Comparison of ENCODE assay signal across 9 cellular contexts in genomic region chr4:41990029-41990382, GRCh38. TPM values are rescaled to one million over a fixed set of nuclear protein-coding genes. Genes with fewer than 3 reads are reported as not detected.
A peak's percentile ranks its signal among the peaks of the same experiment; 100 is the strongest.
DNase-seq lines count a peak whose midpoint lies in the region; ATAC-seq and TF ChIP-seq lines count a peak whose summit lies in the region.
"Had no signal": no experiment of that assay in that cellular context is flagged by ENCODE, and none has a peak within 500 bp of the region (broad histone marks: within the 10 kb centered on the region; RNA-seq: fewer than 3 reads in every experiment).

No MANE protein-coding gene starts in this region.

- DNase-seq in CD4-positive, alpha-beta memory T cell = no peak
- DNase-seq in IMR-90 = peak; percentile 1
- DNase-seq in coronary artery (ENCODE audit: low spot score) = no peak
- DNase-seq in NK-92 (lab: John Stamatoyannopoulos, UW; ENCODE audit: unreplicated experiment) = no peak
- no peak for DNase-seq in G401 (ENCODE audit: low spot score)
- DNase-seq in HPDE6-E6E7 (ENCODE audit: extremely low spot score) = no peak

- peak overlapping the region; percentile 96 for H4K5ac ChIP-seq in IMR-90 (ENCODE audit: low read depth, low read length)

- no peaks in the 10 kb centered on the region for H3K36me3 ChIP-seq in CD4-positive, alpha-beta memory T cell (ENCODE audit: insufficient read depth, low read length)
- H3K36me3 ChIP-seq in IMR-90 (ENCODE audit: control insufficient read depth, insufficient read depth, low read length) (no peaks in the 10 kb centered on the region), mucosa of rectum (ENCODE audit: control insufficient read depth in 2 of 2, insufficient read depth in 2 of 2, low read length in 2 of 2) (no peaks in the 10 kb centered on the region)

- H3K27me3 ChIP-seq in CD4-positive, alpha-beta memory T cell (ENCODE audit: insufficient read depth, low read length) = no peaks in the 10 kb centered on the region
- no peaks in the 10 kb centered on the region for H3K27me3 ChIP-seq in IMR-90 (ENCODE audit: control insufficient read depth, insufficient read depth, low read length)
- H3K27me3 ChIP-seq in mucosa of rectum (ENCODE audit: control insufficient read depth in 2 of 2, insufficient read depth in 2 of 2, low read length in 2 of 2) = no peaks in the 10 kb centered on the region

- peak overlapping the region; percentile 61 for H2AK9ac ChIP-seq in IMR-90 (replicated peaks; ENCODE audit: low read depth, low read length, poor library complexity)

- H2BK120ac ChIP-seq in IMR-90 (ENCODE audit: low read depth, low read length) = peak overlapping the region; percentile 9; the same call in 1 of the 2 replicates

- TF ChIP-seq CTCF in IMR-90 (conservative IDR thresholded peaks at IDR 0.05; ENCODE audit: low read depth, low read length) = no peak
- TF ChIP-seq CTCF in coronary artery (IDR thresholded peaks at IDR 0.05) = no peak

- peaks cover 0 to 3% (median 0%) of the 10 kb centered on the region in 8 donors for H3K9me3 Mint-ChIP-seq in CD4-positive, alpha-beta memory T cell

- peak overlapping the region; percentile 23; the same call in 1 of the 2 replicates for H4K91ac ChIP-seq in IMR-90 (ENCODE audit: insufficient read depth, low read depth, low read length)

- H3K4me1 ChIP-seq in CD4-positive, alpha-beta memory T cell (ENCODE audit: insufficient read depth, low read length) = peaks cover 32% of the 10 kb centered on the region
- H3K4me1 ChIP-seq in IMR-90 (ENCODE audit: control insufficient read depth, insufficient read depth, low read length) = peaks cover 5% of the 10 kb centered on the region
- peaks cover 7 to 16% of the 10 kb centered on the region in 2 donors for H3K4me1 ChIP-seq in mucosa of rectum (ENCODE audit: control insufficient read depth in 2 of 2, insufficient read depth in 2 of 2, low read length in 2 of 2)

- peak overlapping the region; percentile 59; the same call in 1 of the 2 replicates for H3K4ac ChIP-seq in IMR-90 (ENCODE audit: low read depth, low read length)

- ATAC-seq in GM21526 (IDR thresholded peaks at IDR 0.05; ENCODE audit: low FRiP score, unreplicated experiment) (peak; percentile 24), IMR-90 (ENCODE audit: low read depth) (peak; percentile 40)

- H3K18ac ChIP-seq in IMR-90 (ENCODE audit: low read depth, low read length) = no peak overlapping the region

- H2BK15ac ChIP-seq in IMR-90 (ENCODE audit: low read depth, low read length) = no peak overlapping the region

- H3K36me3 Mint-ChIP-seq in CD4-positive, alpha-beta memory T cell = peaks cover 0 to 7% of the 10 kb centered on the region in 2 donors

- H2BK20ac ChIP-seq in IMR-90 (ENCODE audit: low read depth, low read length) = peak overlapping the region; percentile 35; the same call in 1 of the 2 replicates

- H3K4me2 ChIP-seq in IMR-90 (ENCODE audit: low read depth, low read length) = peak overlapping the region; percentile 95

- intact Hi-C loops in CD4-positive, alpha-beta memory T cell (cut with micrococcal nuclease) = loop anchor here (1.0 kb wide), 2 partner anchors 55 to 667 kb away; partner anchors contain the start of genes ATP8A1 and TMEM33
- intact Hi-C loops in IMR-90 (cut with micrococcal nuclease) = no loop called here

- peak overlapping the region; percentile 69; the same call in 1 of the 2 replicates for H3K56ac ChIP-seq in IMR-90 (ENCODE audit: extremely low read depth, insufficient read depth, low read length)

- 0% methylated on average over 2 of the region's 13 CpGs; no CpG with 5 or more reads in 1 of the 2 experiments for WGBS in IMR-90 (ENCODE audit: extremely low coverage in 2 of 2, insufficient read length in 1 of 2), 2 experiments

- H3K4me3 Mint-ChIP-seq in CD4-positive, alpha-beta memory T cell = peak overlapping the region; percentile 90 to 99 (median 98)

- H3K79me1 ChIP-seq in IMR-90 (ENCODE audit: low read depth in 1 of 2, low read length in 2 of 2) = peaks cover 14 to 29% of the 10 kb centered on the region in 2 experiments

- no peaks in the 10 kb centered on the region for H3K27me3 Mint-ChIP-seq in CD4-positive, alpha-beta memory T cell

- H3K9ac ChIP-seq in IMR-90 (ENCODE audit: low read depth, low read length) = peak overlapping the region; percentile 77
- H3K9ac ChIP-seq in mucosa of rectum (ENCODE audit: low read depth in 1 of 2, low read length in 2 of 2) = peak overlapping the region; percentile 81 to 91

- dilution Hi-C loops in IMR-90 (cut with HindIII; ENCODE audit: low sequenced_read_pairs, unreplicated experiment) = no loop called here

- H3K27ac ChIP-seq in CD4-positive, alpha-beta memory T cell (ENCODE audit: low read depth, low read length) = peak overlapping the region; percentile 86
- H3K27ac ChIP-seq in IMR-90 (ENCODE audit: insufficient read depth, low read length) (peak overlapping the region; percentile 28), coronary artery (peak overlapping the region; percentile 75 to 87), mucosa of rectum (ENCODE audit: low read depth in 2 of 2, low read length in 2 of 2) (peak overlapping the region; percentile 25 to 43)

- H3K9me3 ChIP-seq in CD4-positive, alpha-beta memory T cell (ENCODE audit: control insufficient read depth in 1 of 2, low read length in 2 of 2) = no peaks in the 10 kb centered on the region
- H3K9me3 ChIP-seq in IMR-90 (ENCODE audit: control insufficient read depth, insufficient read depth, low read length) (no peaks in the 10 kb centered on the region), mucosa of rectum (ENCODE audit: control insufficient read depth in 2 of 2, low read length in 2 of 2) (no peaks in the 10 kb centered on the region)

- peak overlapping the region; percentile 97 for H4K8ac ChIP-seq in IMR-90 (ENCODE audit: low read depth in 2 of 2, low read length in 2 of 2)

- peak overlapping the region; percentile 92 for H3K14ac ChIP-seq in IMR-90 (replicated peaks; ENCODE audit: low read depth, low read length)

- peak overlapping the region; percentile 67 to 87 for H3K4me3 ChIP-seq in CD4-positive, alpha-beta memory T cell (ENCODE audit: low read length in 2 of 2)
- H3K4me3 ChIP-seq in IMR-90 (ENCODE audit: insufficient read depth, low read depth, low read length) (peak overlapping the region; percentile 62), coronary artery (peak overlapping the region; percentile 93), mucosa of rectum (ENCODE audit: low read length in 2 of 2) (peak overlapping the region; percentile 79 to 91)

- H3K4me1 Mint-ChIP-seq in CD4-positive, alpha-beta memory T cell = peaks cover 14 to 35% (median 26%) of the 10 kb centered on the region in 4 donors

- peaks cover 4% of the 10 kb centered on the region; the same call in 1 of the 2 replicates for H4K20me1 ChIP-seq in IMR-90 (ENCODE audit: insufficient read depth, low read length)

- TF ChIP-seq POLR2A in IMR-90 (IDR thresholded peaks at IDR 0.05; ENCODE audit: low read depth, low read length) = no peak

- H2AK5ac ChIP-seq in IMR-90 (ENCODE audit: low read depth, low read length) = no peak overlapping the region

- H3K23ac ChIP-seq in IMR-90 (ENCODE audit: low read depth, low read length) = peak overlapping the region; percentile 75

- POLR2A ChIA-PET in CD4-positive, alpha-beta memory T cell (lab: Charles Lee; ENCODE audit: partially characterized antibody) = interaction anchor here (0.6 to 2.7 kb wide), 5 partner anchors 11 to 290 kb away, joined by 3 to 19 read pairs (median 4); partner anchors contain the start of gene TMEM33
- POLR2A ChIA-PET in IMR-90 (lab: Charles Lee; ENCODE audit: unreplicated experiment) = no interaction called here

- peaks cover 3% of the 10 kb centered on the region; the same call in 1 of the 2 replicates for H3K9me1 ChIP-seq in IMR-90 (ENCODE audit: insufficient read depth, low read length)

- CTCF ChIA-PET in CD4-positive, alpha-beta memory T cell (lab: Charles Lee; ENCODE audit: partially characterized antibody) = interaction anchor here (1.6 kb wide), 1 partner anchor 14 kb away, joined by 6 read pairs; no protein-coding TSS in a partner anchor
- CTCF ChIA-PET in IMR-90 (lab: Yijun Ruan, JAX) = interaction anchor here (0.5 kb wide), 1 partner anchor 10 kb away, joined by 3 read pairs; no protein-coding TSS in a partner anchor

- no TSS peak for BruUV-seq in IMR-90 (replicated peaks; lab: Mats Ljungman, UMichigan)

- peak overlapping the region; percentile 96 to 100 (median 99) for H3K27ac Mint-ChIP-seq in CD4-positive, alpha-beta memory T cell

- H2BK5ac ChIP-seq in IMR-90 (ENCODE audit: low read depth, low read length, poor library complexity, severe bottlenecking) = peak overlapping the region; percentile 15

- in situ Hi-C loops in IMR-90 (cut with MboI; ENCODE audit: low sequenced_read_pairs) = no loop called here
- in situ Hi-C loops in G401 (cut with HindIII; ENCODE audit: low sequenced_read_pairs) = no loop called here

- peak overlapping the region; percentile 92 for H2AFZ ChIP-seq in IMR-90 (replicated peaks; ENCODE audit: low read length, poor library complexity)

- TF ChIP-seq RAD21 in IMR-90 (IDR thresholded peaks at IDR 0.05; ENCODE audit: low read length) = no peak

TF ChIP-seq in IMR-90, 13 proteins besides CTCF, POLR2A, EP300 and RAD21 (continues in another document):
- TF ChIP-seq FOS (IDR thresholded peaks at IDR 0.05; ENCODE audit: low read depth, low read length) = no peak
- no peak for TF ChIP-seq MAZ (IDR thresholded peaks at IDR 0.05; ENCODE audit: borderline replicate concordance, low read depth, low read length)
- no peak for TF ChIP-seq RFX5 (IDR thresholded peaks at IDR 0.05; ENCODE audit: low read depth, low read length)
- TF ChIP-seq MXI1 (IDR thresholded peaks at IDR 0.05; ENCODE audit: borderline replicate concordance, low read depth, low read length) = no peak
- no peak for TF ChIP-seq SMC3 (IDR thresholded peaks at IDR 0.05; ENCODE audit: low read depth, low read length)

RNA-seq across cellular contexts. Expression of gene SLC30A9, which starts 0.3 kb away (rescaled TPM):
- total RNA-seq in CD4-positive, alpha-beta memory T cell = 10 to 100 TPM; 28.6 to 31.5 TPM
- polyA plus RNA-seq in CD4-positive, alpha-beta memory T cell = 10 to 100 TPM; 37.1 to 42.8 TPM
- total RNA-seq in IMR-90 (2012; rRNA removed) = 72.6 and 96.7 TPM in 2 replicates
- polyA plus RNA-seq in IMR-90 (2012; rRNA removed) = 26.6 and 32.0 TPM in 2 replicates
- polyA plus RNA-seq in IMR-90 (2012; cell fraction: cytosol; rRNA removed) = 18.2 and 30.1 TPM in 2 replicates
- 14.2 and 16.6 TPM in 2 replicates for polyA plus RNA-seq in IMR-90 (2012; cell fraction: nucleus; rRNA removed; ENCODE audit: low replicate concordance)
- 71.4 and 95.1 TPM in 2 replicates for total RNA-seq in G401 (2014; rRNA removed; shearing (Covaris generic))

RNA-seq across cellular contexts. Expression of gene DCAF4L1, which starts 8.4 kb away (rescaled TPM):
- under 1 TPM; 0.32 to 0.42 TPM for total RNA-seq in CD4-positive, alpha-beta memory T cell
- polyA plus RNA-seq in CD4-positive, alpha-beta memory T cell = not detected
- total RNA-seq in IMR-90 (2012; rRNA removed) = under 0.01 and 0.18 TPM in 2 replicates
- polyA plus RNA-seq in IMR-90 (2012; rRNA removed) = 0.03 and 0.07 TPM in 2 replicates
- 0.01 and 0.02 TPM in 2 replicates for polyA plus RNA-seq in IMR-90 (2012; cell fraction: cytosol; rRNA removed)
- 0.26 and 0.30 TPM in 2 replicates for polyA plus RNA-seq in IMR-90 (2012; cell fraction: nucleus; rRNA removed; ENCODE audit: low replicate concordance)
- total RNA-seq in G401 (2014; rRNA removed; shearing (Covaris generic)) = not detected in 2 replicates
- total RNA-seq: M059J had no signal

RNA-seq across cellular contexts. Expression of gene TMEM33, which starts 54.8 kb away (rescaled TPM):
- 10 to 100 TPM; 41.7 to 43.6 TPM for total RNA-seq in CD4-positive, alpha-beta memory T cell
- polyA plus RNA-seq in CD4-positive, alpha-beta memory T cell = 10 to 100 TPM; 15.0 to 25.8 TPM
- total RNA-seq in IMR-90 (2012; rRNA removed) = 45.5 and 49.7 TPM in 2 replicates
- polyA plus RNA-seq in IMR-90 (2012; rRNA removed) = 23.6 and 27.5 TPM in 2 replicates
- 22.2 and 60.3 TPM in 2 replicates for polyA plus RNA-seq in IMR-90 (2012; cell fraction: cytosol; rRNA removed)
- 12.2 and 12.3 TPM in 2 replicates for polyA plus RNA-seq in IMR-90 (2012; cell fraction: nucleus; rRNA removed; ENCODE audit: low replicate concordance)
- 49.5 and 60.1 TPM in 2 replicates for total RNA-seq in G401 (2014; rRNA removed; shearing (Covaris generic))

Comparison
In these comparisons a context has a peak if more than half of its experiments do, and no peak if none do; other contexts are left out.
1. H3K27ac ChIP-seq: peak in every context shown above with its lines; median percentile 86 in CD4-positive, alpha-beta memory T cell; 81 in coronary artery; 34 in mucosa of rectum; 28 in IMR-90.